28 cellular contexts compared by ENCODE assay signal in the genomic region with DNA sequence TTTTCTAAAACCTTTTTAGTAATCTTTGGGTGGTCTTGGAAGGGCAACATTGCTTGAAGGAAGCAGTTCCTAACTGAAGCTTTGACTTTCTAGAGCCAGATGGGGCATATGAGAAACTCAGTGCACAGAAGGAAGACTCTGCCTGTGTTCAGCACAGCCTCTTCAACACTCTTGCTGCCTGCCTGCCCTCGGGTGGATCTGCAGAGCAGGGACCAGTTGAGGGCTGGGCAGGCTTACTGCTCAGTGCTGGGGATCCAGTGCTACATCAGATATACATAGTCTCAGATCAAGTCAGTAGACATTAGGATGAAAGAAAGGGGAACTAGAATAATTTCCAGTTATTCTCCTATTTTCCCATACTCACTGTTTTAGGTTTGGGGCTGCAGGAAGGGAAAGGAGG. TPM values are rescaled to one million over a fixed set of nuclear protein-coding genes. Genes with fewer than 3 reads are reported as not detected.
DNase-seq lines count a peak whose midpoint lies in the region; ATAC-seq and TF ChIP-seq lines count a peak whose summit lies in the region.
"Had no signal": no experiment of that assay in that cellular context is flagged by ENCODE, and none has a peak within 500 bp of the region (broad histone marks: within the 10 kb centered on the region; RNA-seq: fewer than 3 reads in every experiment).

No MANE protein-coding gene starts in this region.

- no peak for ATAC-seq in sciatic nerve
- ATAC-seq: activated CD8-positive, alpha-beta memory T cell treated with anti-CD3 and anti-CD28 coated beads, Interleukin-2, amount 10 ng/mL, durations not matched to agents 7 days and 5 days; gastroesophageal sphincter; left lung had no signal

- no peak for TF ChIP-seq EP300 in tibial nerve (IDR thresholded peaks at IDR 0.05)

- H3K9me3 Mint-ChIP-seq in activated T-cell treated with anti-CD3 and anti-CD28 coated beads, Interleukin-2, amount 50 U/mL, for 24 hours, result no peaks in the 10 kb centered on the region
- H3K9me3 Mint-ChIP-seq: activated naive CD4-positive, alpha-beta T cell treated with anti-CD3 and anti-CD28 coated beads, Interleukin-2, amount 10 ng/mL, durations not matched to agents 7 days and 5 days; activated T-helper 1 cell treated with anti-CD3 and anti-CD28 coated beads, Interleukin-12 subunit alpha, Interleukin-12 subunit beta, Interleukin-2, Interleukin-4 antibody, amounts not matched to agents 30 ng/mL and 10 ng/mL and 1 ng/mL, durations not matched to agents 14 hours and 24 hours and 36 hours had no signal

- H3K9me3 ChIP-seq in BE2C (no peaks in the 10 kb centered on the region), tibial nerve (no peaks in the 10 kb centered on the region)
- H3K9me3 ChIP-seq: breast epithelium, gastroesophageal sphincter, left lung, stomach, tibial artery had no signal

- H3K27ac Mint-ChIP-seq in activated T-cell treated with anti-CD3 and anti-CD28 coated beads, Interleukin-2, amount 50 U/mL, for 24 hours, result no peak overlapping the region
- H3K27ac Mint-ChIP-seq: activated CD8-positive, alpha-beta memory T cell treated with anti-CD3 and anti-CD28 coated beads, Interleukin-2, amount 10 ng/mL, durations not matched to agents 7 days and 5 days; activated naive CD4-positive, alpha-beta T cell treated with anti-CD3 and anti-CD28 coated beads, Interleukin-2, amount 10 ng/mL, durations not matched to agents 7 days and 5 days; activated T-helper 1 cell treated with anti-CD3 and anti-CD28 coated beads, Interleukin-12 subunit alpha, Interleukin-12 subunit beta, Interleukin-2, Interleukin-4 antibody, amounts not matched to agents 30 ng/mL and 10 ng/mL and 1 ng/mL, durations not matched to agents 14 hours and 24 hours and 36 hours had no signal

- H3K36me3 ChIP-seq in BE2C, result no peaks in the 10 kb centered on the region
- H3K36me3 ChIP-seq in tibial nerve, result no peaks in the 10 kb centered on the region
- H3K36me3 ChIP-seq: breast epithelium, gastroesophageal sphincter, left lung, stomach, tibial artery, WERI-Rb-1 had no signal

- WGBS in tibial nerve, 2 donors, result 46 to 50% methylated on average over 1 of the region's 1 CpG

- intact Hi-C loops in sciatic nerve (cut with DNase I), result loop anchor here (10.0 kb wide), 1 partner anchor 256 kb away; no protein-coding TSS in a partner anchor

- H3K4me3 ChIP-seq in BE2C (ENCODE audit: low read depth, low read length) (no peak overlapping the region), tibial nerve (no peak overlapping the region)
- H3K4me3 ChIP-seq: breast epithelium, coronary artery, gastroesophageal sphincter, left lung, stomach, tibial artery had no signal

- no peaks in the 10 kb centered on the region for H3K36me3 Mint-ChIP-seq in activated T-cell treated with anti-CD3 and anti-CD28 coated beads, Interleukin-2, amount 50 U/mL, for 24 hours (ENCODE audit: low read depth)
- H3K36me3 Mint-ChIP-seq: activated CD8-positive, alpha-beta memory T cell treated with anti-CD3 and anti-CD28 coated beads, Interleukin-2, amount 10 ng/mL, durations not matched to agents 7 days and 5 days; activated naive CD4-positive, alpha-beta T cell treated with anti-CD3 and anti-CD28 coated beads, Interleukin-2, amount 10 ng/mL, durations not matched to agents 7 days and 5 days; naive B cell had no signal

- H3K27ac ChIP-seq in tibial nerve, result no peak overlapping the region
- H3K27ac ChIP-seq: breast epithelium, coronary artery, gastroesophageal sphincter, left lung, stomach, tibial artery, WERI-Rb-1 had no signal

- H3K27me3 Mint-ChIP-seq in activated T-cell treated with anti-CD3 and anti-CD28 coated beads, Interleukin-2, amount 50 U/mL, for 24 hours, result peaks cover 19% of the 10 kb centered on the region

- DNase-seq in BE2C (peak; percentile 43), DMS79 (lab: John Stamatoyannopoulos, UW) (peak; percentile 50), NCI-H2029 (lab: John Stamatoyannopoulos, UW) (peak; percentile 54), NCI-H82 (lab: John Stamatoyannopoulos, UW) (peak; percentile 65), tibial nerve (ENCODE audit: low spot score in 2 of 2) (no peak), HCEC 1CT (no peak), sciatic nerve (ENCODE audit: low spot score) (no peak)
- no peak for DNase-seq in activated T-cell treated with anti-CD3 and anti-CD28 coated beads, Interleukin-2, amount 50 U/mL, for 24 hours
- DNase-seq: activated CD4-positive, alpha-beta T cell treated with anti-CD3 and anti-CD28 coated beads, Interleukin-2, amount 50 U/mL, for 1 hour; activated CD8-positive, alpha-beta memory T cell treated with anti-CD3 and anti-CD28 coated beads, Interleukin-2, amount 10 ng/mL, durations not matched to agents 7 days and 5 days; activated naive CD4-positive, alpha-beta T cell treated with anti-CD3 and anti-CD28 coated beads, Interleukin-2, amount 10 ng/mL, durations not matched to agents 7 days and 5 days; amygdala; C1 segment of cervical spinal cord; GF-D8; hypothalamus; naive B cell; NCI-H2227 treated with DMSO at 0.1 percent for 48 hours; occipital lobe; RPMI8226; stimulated activated CD8-positive, alpha-beta memory T cell treated with anti-CD3 and anti-CD28 coated beads, Interleukin-4, amount 100 ng/mL, for 48 hours; tibial artery; WERI-Rb-1 had no signal

- TF ChIP-seq CTCF in BE2C (IDR thresholded peaks at IDR 0.05; ENCODE audit: low read depth, low read length) (no peak), tibial nerve (IDR thresholded peaks at IDR 0.05) (no peak)

- H3K4me3 Mint-ChIP-seq in activated T-cell treated with anti-CD3 and anti-CD28 coated beads, Interleukin-2, amount 50 U/mL, for 24 hours, result no peak overlapping the region
- H3K4me3 Mint-ChIP-seq: activated CD8-positive, alpha-beta memory T cell treated with anti-CD3 and anti-CD28 coated beads, Interleukin-2, amount 10 ng/mL, durations not matched to agents 7 days and 5 days; activated naive CD4-positive, alpha-beta T cell treated with anti-CD3 and anti-CD28 coated beads, Interleukin-2, amount 10 ng/mL, durations not matched to agents 7 days and 5 days; activated T-helper 1 cell treated with anti-CD3 and anti-CD28 coated beads, Interleukin-12 subunit alpha, Interleukin-12 subunit beta, Interleukin-2, Interleukin-4 antibody, amounts not matched to agents 30 ng/mL and 10 ng/mL and 1 ng/mL, durations not matched to agents 14 hours and 24 hours and 36 hours; naive B cell had no signal

- TF ChIP-seq POLR2A in tibial nerve (IDR thresholded peaks at IDR 0.05), result no peak

- H3K4me1 Mint-ChIP-seq in activated T-cell treated with anti-CD3 and anti-CD28 coated beads, Interleukin-2, amount 50 U/mL, for 24 hours (ENCODE audit: low read depth), result no peaks in the 10 kb centered on the region
- H3K4me1 Mint-ChIP-seq: activated CD8-positive, alpha-beta memory T cell treated with anti-CD3 and anti-CD28 coated beads, Interleukin-2, amount 10 ng/mL, durations not matched to agents 7 days and 5 days; activated naive CD4-positive, alpha-beta T cell treated with anti-CD3 and anti-CD28 coated beads, Interleukin-2, amount 10 ng/mL, durations not matched to agents 7 days and 5 days had no signal

- no peaks in the 10 kb centered on the region for H3K27me3 ChIP-seq in BE2C
- H3K27me3 ChIP-seq in tibial nerve, result no peaks in the 10 kb centered on the region
- H3K27me3 ChIP-seq: breast epithelium, left lung, stomach had no signal

- peaks cover 26% of the 10 kb centered on the region for H3K4me1 ChIP-seq in BE2C
- no peaks in the 10 kb centered on the region for H3K4me1 ChIP-seq in tibial nerve
- H3K4me1 ChIP-seq: breast epithelium, gastroesophageal sphincter, left lung, tibial artery had no signal

RNA-seq across cellular contexts. Expression of gene TMX1, which starts 29.5 kb away (rescaled TPM):
- 31.7 TPM for polyA plus RNA-seq in BE2C (2012; ENCODE audit: insufficient read depth, insufficient read length, low read depth)
- total RNA-seq in tibial nerve, result 10 to 100 TPM; 19.4 to 25.1 (median 20.9) TPM
- 27.3 TPM for total RNA-seq in sciatic nerve

Comparison
In these comparisons a context has a peak if more than half of its experiments do, and no peak if none do; other contexts are left out.
1. DNase-seq: peak in BE2C (single experiment), DMS79 (single experiment), NCI-H2029 (single experiment) and NCI-H82 (single experiment); none in tibial nerve (0 of 2), activated T-cell treated with anti-CD3 and anti-CD28 coated beads, Interleukin-2, amount 50 U/mL, for 24 hours (single experiment), HCEC 1CT (single experiment) and sciatic nerve (single experiment).